Comparison of ENCODE assay signal across 8 cellular contexts in genomic region chr9:81522721-81523551, GRCh38.
A peak's percentile ranks its signal among the peaks of the same experiment; 100 is the strongest.
DNase-seq lines count a peak whose midpoint lies in the region; ATAC-seq and TF ChIP-seq lines count a peak whose summit lies in the region.

No MANE protein-coding gene starts in this region.

- H3K4me3 ChIP-seq in OCI-LY1 (ENCODE audit: low read depth, low read length, poor library complexity, severe bottlenecking), result no peak overlapping the region

- H3K36me3 ChIP-seq in OCI-LY1 (ENCODE audit: insufficient read depth, low read length), result no peaks in the 10 kb centered on the region

- no peak overlapping the region for H2AFZ ChIP-seq in OCI-LY1 (ENCODE audit: low read length)

- intact Hi-C loops in natural killer cell (cut with micrococcal nuclease), result loop anchor here (1.0 to 10.0 kb wide), 2 partner anchors 164 to 322 kb away; no protein-coding TSS in a partner anchor

- no peak overlapping the region for H3K27ac ChIP-seq in OCI-LY1 (ENCODE audit: low read depth, low read length, poor library complexity, severe bottlenecking)

- H3K4me2 ChIP-seq in OCI-LY1 (ENCODE audit: low read length), result 0 out of 2 replicates have a peak overlapping the region, but pooled peaks have one; percentile 30

- H3K27me3 Mint-ChIP-seq in natural killer cell (ENCODE audit: low read depth in 2 of 2), result peaks cover 14 to 19% of the 10 kb centered on the region in 2 donors

- ATAC-seq in HG03442 (IDR thresholded peaks at IDR 0.05; ENCODE audit: unreplicated experiment) (peak; percentile 73), esophagus mucosa (peak; percentile 79), natural killer cell (peak; percentile 55 to 87 (median 70))
- ATAC-seq in stimulated activated effector memory CD8-positive, alpha-beta T cell treated with anti-CD3 and anti-CD28 coated beads, Interleukin-12 subunit alpha, Interleukin-12 subunit beta, amount 100 ng/mL, for 72 hours, result no peak

- H3K79me2 ChIP-seq in OCI-LY1 (ENCODE audit: insufficient read depth, low read length), result no peaks in the 10 kb centered on the region

- no peaks in the 10 kb centered on the region for H3K27me3 ChIP-seq in OCI-LY1 (ENCODE audit: insufficient read depth, low read length)

- no peaks in the 10 kb centered on the region for H3K9me2 ChIP-seq in OCI-LY1 (ENCODE audit: low read depth, low read length)

- no peaks in the 10 kb centered on the region for H4K20me1 ChIP-seq in OCI-LY1 (ENCODE audit: insufficient read depth, low read length)

- H3K9me3 ChIP-seq in OCI-LY1 (ENCODE audit: low read length), result no peaks in the 10 kb centered on the region

- no peak overlapping the region for H3K9ac ChIP-seq in OCI-LY1 (ENCODE audit: low read length)

- no peaks in the 10 kb centered on the region for H3K36me3 Mint-ChIP-seq in natural killer cell
- H3K36me3 Mint-ChIP-seq in stimulated activated effector memory CD8-positive, alpha-beta T cell treated with anti-CD3 and anti-CD28 coated beads, Interleukin-12 subunit alpha, Interleukin-12 subunit beta, amount 100 ng/mL, for 72 hours, result no peaks in the 10 kb centered on the region

- H3K27ac Mint-ChIP-seq in natural killer cell, result no peak overlapping the region
- H3K27ac Mint-ChIP-seq in stimulated activated effector memory CD8-positive, alpha-beta T cell treated with anti-CD3 and anti-CD28 coated beads, Interleukin-12 subunit alpha, Interleukin-12 subunit beta, amount 100 ng/mL, for 72 hours, result no peak overlapping the region

- no peaks in the 10 kb centered on the region for H3F3A ChIP-seq in OCI-LY1 (ENCODE audit: insufficient read depth, low read length)

- H3K4me1 ChIP-seq in OCI-LY1 (ENCODE audit: insufficient read depth, low read length, severe bottlenecking), result no peaks in the 10 kb centered on the region

- H3K9me3 Mint-ChIP-seq in natural killer cell, result no peaks in the 10 kb centered on the region
- H3K9me3 Mint-ChIP-seq in stimulated activated effector memory CD8-positive, alpha-beta T cell treated with anti-CD3 and anti-CD28 coated beads, Interleukin-12 subunit alpha, Interleukin-12 subunit beta, amount 100 ng/mL, for 72 hours, result peaks cover 7% of the 10 kb centered on the region

- DNase-seq in natural killer cell, result no peak
- no peak for DNase-seq in stimulated activated CD4-positive, alpha-beta T cell treated with anti-CD3 and anti-CD28 coated beads, Interleukin-4, amount 100 ng/mL, for 4 hours
- DNase-seq in stimulated activated effector memory CD8-positive, alpha-beta T cell treated with anti-CD3 and anti-CD28 coated beads, Interleukin-12 subunit alpha, Interleukin-12 subunit beta, amount 100 ng/mL, for 72 hours (ENCODE audit: low spot score in 2 of 2), result no peak
- no peak for DNase-seq in central memory CD4-positive, alpha-beta T cell

- peak overlapping the region; percentile 47 for H3K4me3 Mint-ChIP-seq in natural killer cell
- no peak overlapping the region for H3K4me3 Mint-ChIP-seq in stimulated activated effector memory CD8-positive, alpha-beta T cell treated with anti-CD3 and anti-CD28 coated beads, Interleukin-12 subunit alpha, Interleukin-12 subunit beta, amount 100 ng/mL, for 72 hours

- TF ChIP-seq CTCF in GM12873 (IDR thresholded peaks at IDR 0.05; ENCODE audit: insufficient read depth, low read depth, low read length, missing control alignments), result peak; percentile 34
- peak; percentile 82 for TF ChIP-seq CTCF in OCI-LY1 (IDR thresholded peaks at IDR 0.05; ENCODE audit: low read length)
- TF ChIP-seq CTCF in natural killer cell (IDR thresholded peaks at IDR 0.05), result peak; percentile 66

- peaks cover 0 to 11% of the 10 kb centered on the region in 2 donors for H3K4me1 Mint-ChIP-seq in natural killer cell
- no peaks in the 10 kb centered on the region for H3K4me1 Mint-ChIP-seq in stimulated activated effector memory CD8-positive, alpha-beta T cell treated with anti-CD3 and anti-CD28 coated beads, Interleukin-12 subunit alpha, Interleukin-12 subunit beta, amount 100 ng/mL, for 72 hours
